Comparison of ENCODE assay signal across 10 cellular contexts in the genomic region with DNA sequence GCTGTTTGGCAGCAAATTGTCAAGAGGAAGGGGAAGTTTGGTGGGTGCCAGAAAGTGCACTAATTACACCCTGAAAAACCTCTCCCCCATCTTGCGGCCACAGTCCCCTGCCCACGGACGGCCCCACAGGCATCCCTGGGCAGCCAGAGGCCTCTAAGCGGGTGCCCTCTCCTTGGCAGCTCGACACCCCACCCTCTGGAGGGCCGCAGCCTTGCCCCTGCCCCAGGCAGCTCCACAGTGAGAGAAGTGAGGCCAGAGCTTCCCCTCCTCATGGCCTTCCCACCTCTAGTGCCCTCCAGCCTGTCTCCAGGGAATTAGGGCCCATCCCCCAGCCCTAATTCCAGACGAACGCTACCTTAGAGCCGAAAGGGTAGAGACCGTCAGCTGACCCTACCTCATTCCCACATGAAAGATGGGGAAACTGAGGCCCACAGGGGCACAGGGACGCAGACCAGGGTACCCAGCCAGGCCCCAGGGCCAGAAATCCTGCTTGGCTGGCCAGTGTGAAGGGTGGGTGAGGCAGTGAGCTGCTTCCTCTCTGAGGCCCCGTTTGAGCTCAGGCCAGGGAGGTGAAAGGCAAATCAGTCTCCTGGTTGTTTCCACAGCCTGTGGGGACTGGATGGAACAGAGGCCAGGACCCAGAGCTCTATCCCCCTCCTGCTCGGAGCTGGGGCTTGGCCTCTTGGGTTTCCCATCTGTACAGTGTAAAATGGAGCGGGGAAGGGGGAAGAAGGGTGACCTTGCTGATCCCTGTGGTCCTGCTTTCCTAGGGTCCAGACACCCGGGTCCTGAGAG. TPM values are rescaled to one million over a fixed set of nuclear protein-coding genes. Genes with fewer than 3 reads are reported as not detected.
DNase-seq lines count a peak whose midpoint lies in the region; ATAC-seq and TF ChIP-seq lines count a peak whose summit lies in the region.
"Had no signal": no experiment of that assay in that cellular context is flagged by ENCODE, and none has a peak within 500 bp of the region (broad histone marks: within the 10 kb centered on the region; RNA-seq: fewer than 3 reads in every experiment).

No MANE protein-coding gene starts in this region.

- H3K4me3 ChIP-seq in right cardiac atrium (ENCODE audit: low read length) (no peak overlapping the region), sigmoid colon (peak overlapping the region in 2 of 4 donors; percentile 5 to 15)

- peak; percentile 55 for DNase-seq in GM03348 (ENCODE audit: low spot score)
- DNase-seq in astrocyte of the hippocampus (ENCODE audit: low read depth, low spot score) = peak; percentile 58
- peak; percentile 77 to 82 (median 81) for DNase-seq in right cardiac atrium
- DNase-seq in sigmoid colon = peak; percentile 88
- no peak for DNase-seq in NCI-H526 (lab: John Stamatoyannopoulos, UW)
- no peak for DNase-seq in GOT3 (lab: John Stamatoyannopoulos, UW)
- DNase-seq in stimulated activated CD8-positive, alpha-beta memory T cell treated with anti-CD3 and anti-CD28 coated beads, Interleukin-4, amount 100 ng/mL, for 48 hours = no peak
- DNase-seq: CD4-positive, CD25-positive, alpha-beta regulatory T cell; dermis blood vessel endothelial cell had no signal

- TF ChIP-seq CTCF in sigmoid colon (IDR thresholded peaks at IDR 0.05) = no peak

- peak overlapping the region; percentile 90 for H3K27ac ChIP-seq in right cardiac atrium (ENCODE audit: low read length)
- peak overlapping the region in 3 of 4 donors; percentile 98 to 100 (median 99) for H3K27ac ChIP-seq in sigmoid colon

- no peaks in the 10 kb centered on the region for H3K9me3 ChIP-seq in right cardiac atrium (ENCODE audit: control insufficient read depth, low read length)
- no peaks in the 10 kb centered on the region for H3K9me3 ChIP-seq in sigmoid colon

- ATAC-seq in right cardiac atrium (peak; percentile 66 to 80), GM21381 (IDR thresholded peaks at IDR 0.05; ENCODE audit: unreplicated experiment) (no peak)

- H3K36me3 ChIP-seq in sigmoid colon = peaks cover 0 to 27% (median 2%) of the 10 kb centered on the region in 4 donors

- H3K27me3 ChIP-seq in right cardiac atrium (ENCODE audit: control insufficient read depth, insufficient read depth) (no peaks in the 10 kb centered on the region), sigmoid colon (no peaks in the 10 kb centered on the region)

- H3K4me1 ChIP-seq in right cardiac atrium (ENCODE audit: control insufficient read depth, insufficient read depth, low read length) (peaks cover 59% of the 10 kb centered on the region), sigmoid colon (peaks cover 0 to 100% (median 100%) of the 10 kb centered on the region in 4 donors)

- 27% methylated on average over 15 of the region's 15 CpGs for WGBS in right cardiac atrium
- WGBS in sigmoid colon, 2 donors = 70 to 76% methylated on average over 15 of the region's 15 CpGs

- intact Hi-C loops in right cardiac atrium (cut with DNase I) = no loop called here
- intact Hi-C loops in sigmoid colon (cut with DNase I) = no loop called here

- TF ChIP-seq POLR2A in sigmoid colon (IDR thresholded peaks at IDR 0.05) = no peak

- no peak for TF ChIP-seq EP300 in sigmoid colon (IDR thresholded peaks at IDR 0.05)

RNA-seq across cellular contexts. Expression of a gene that starts 10.0 kb away (rescaled TPM):
- total RNA-seq in right cardiac atrium (10 to 100 TPM; 60.4 to 75.3 (median 63.8) TPM), sigmoid colon (100 to 1,000 TPM in 3 of 4 donors, 10 to 100 TPM in 1; 82.6 to 141 (median 121) TPM)
- polyA plus RNA-seq in right cardiac atrium (31.3 TPM), sigmoid colon (10 to 100 TPM in 2 of 3 donors, 1 to 10 TPM in 1; 7.6 to 31.2 (median 21.1) TPM)

Comparison
In these comparisons a context has a peak if more than half of its experiments do, and no peak if none do; other contexts are left out.
1. DNase-seq: peak in GM03348 (single experiment), astrocyte of the hippocampus (single experiment), right cardiac atrium (3 of 3) and sigmoid colon (single experiment); none in NCI-H526 (0 of 2), GOT3 (single experiment) and stimulated activated CD8-positive, alpha-beta memory T cell treated with anti-CD3 and anti-CD28 coated beads, Interleukin-4, amount 100 ng/mL, for 48 hours (single experiment).